20 cellular contexts compared by ENCODE assay signal in genomic region chr14:91848602-91849001, GRCh38. TPM values are rescaled to one million over a fixed set of nuclear protein-coding genes. Genes with fewer than 3 reads are reported as not detected.
"Had no signal": no experiment of that assay in that cellular context is flagged by ENCODE, and none has a peak within 500 bp of the region (broad histone marks: within the 10 kb centered on the region; RNA-seq: fewer than 3 reads in every experiment).

No MANE protein-coding gene starts in this region.

- H3K27ac ChIP-seq: coronary artery, dorsolateral prefrontal cortex, esophagus muscularis mucosa, foreskin keratinocyte, heart right ventricle, left lung, lower lobe of right lung had no signal

- DNase-seq: dermis blood vessel endothelial cell; dorsolateral prefrontal cortex; effector CD4-positive, alpha-beta T cell; effector memory CD4-positive, alpha-beta T cell; foreskin keratinocyte; glutamatergic neuron; head of caudate nucleus; heart right ventricle; hippocampal formation; left cardiac atrium; left lung; left ventricle myocardium superior; lower lobe of right lung; mesenchymal stem cell; mucosa of descending colon had no signal

- ATAC-seq: foreskin keratinocyte, heart right ventricle, left cardiac atrium, left lung, left ventricle myocardium superior, lower lobe of right lung, mucosa of descending colon had no signal

- H3K9me3 Mint-ChIP-seq: mesothelial cell of epicardium had no signal

- H3K4me3 Mint-ChIP-seq: mesothelial cell of epicardium had no signal

- H3K9me3 ChIP-seq: esophagus muscularis mucosa, heart right ventricle, left lung, lower lobe of right lung, mucosa of descending colon had no signal

- H3K27ac Mint-ChIP-seq: mesothelial cell of epicardium had no signal

- H3K27me3 ChIP-seq: left lung had no signal

- H3K36me3 ChIP-seq: esophagus muscularis mucosa, heart right ventricle, left lung, lower lobe of right lung had no signal

- H3K4me1 ChIP-seq: esophagus muscularis mucosa, foreskin keratinocyte, left lung, lower lobe of right lung had no signal

- H3K36me3 Mint-ChIP-seq: mesothelial cell of epicardium had no signal

- H3K4me3 ChIP-seq: coronary artery, dorsolateral prefrontal cortex, esophagus muscularis mucosa, heart right ventricle, left lung, lower lobe of right lung, mucosa of descending colon had no signal

RNA-seq across cellular contexts. Expression of gene TC2N, which starts 18.7 kb away (rescaled TPM):
- total RNA-seq: myocyte had no signal
- polyA plus RNA-seq: endothelial cell of umbilical vein had no signal
